14 cellular contexts compared by ENCODE assay signal in genomic region chr3:184574552-184575430, GRCh38. TPM values are rescaled to one million over a fixed set of nuclear protein-coding genes. Genes with fewer than 3 reads are reported as not detected.
DNase-seq lines count a peak whose midpoint lies in the region; ATAC-seq and TF ChIP-seq lines count a peak whose summit lies in the region.
"Had no signal": no experiment of that assay in that cellular context is flagged by ENCODE, and none has a peak within 500 bp of the region (broad histone marks: within the 10 kb centered on the region; RNA-seq: fewer than 3 reads in every experiment).

No MANE protein-coding gene starts in this region.

- no peaks in the 10 kb centered on the region for H3K9me3 Mint-ChIP-seq in activated CD8-positive, alpha-beta T cell treated with anti-CD3 and anti-CD28 coated beads, Interleukin-2, amount 10 ng/mL, durations not matched to agents 7 days and 5 days (ENCODE audit: insufficient read depth)
- no peaks in the 10 kb centered on the region for H3K9me3 Mint-ChIP-seq in activated CD8-positive, alpha-beta T cell treated with anti-CD3 and anti-CD28 coated beads for 36 hours
- peaks cover 7% of the 10 kb centered on the region for H3K9me3 Mint-ChIP-seq in glutamatergic neuron (ENCODE audit: unreplicated experiment)
- H3K9me3 Mint-ChIP-seq: immature natural killer cell had no signal

- H3K4me2 ChIP-seq in smooth muscle cell = peak overlapping the region; percentile 59

- no peaks in the 10 kb centered on the region for H3F3A ChIP-seq in smooth muscle cell (ENCODE audit: low read depth)

- no peak overlapping the region for H3K4me3 Mint-ChIP-seq in activated CD8-positive, alpha-beta T cell treated with anti-CD3 and anti-CD28 coated beads, Interleukin-2, amount 10 ng/mL, durations not matched to agents 7 days and 5 days
- H3K4me3 Mint-ChIP-seq in activated CD8-positive, alpha-beta T cell treated with anti-CD3 and anti-CD28 coated beads for 36 hours = no peak overlapping the region
- peak overlapping the region; percentile 65 for H3K4me3 Mint-ChIP-seq in glutamatergic neuron (ENCODE audit: unreplicated experiment)
- H3K4me3 Mint-ChIP-seq: activated naive CD8-positive, alpha-beta T cell; immature natural killer cell had no signal

- peaks cover 35% of the 10 kb centered on the region for H3K79me2 ChIP-seq in smooth muscle cell (ENCODE audit: low read depth)

- CTCF ChIA-PET in activated CD8-positive, alpha-beta T cell treated with anti-CD3 and anti-CD28 coated beads, Interleukin-2, amount 10 ng/mL, durations not matched to agents 7 days and 5 days (lab: Charles Lee) = interaction anchor here (1.1 kb wide), 1 partner anchor 13 kb away, joined by 4 read pairs; the partner anchor contains the start of gene EPHB3
- CTCF ChIA-PET in activated CD8-positive, alpha-beta T cell treated with anti-CD3 and anti-CD28 coated beads for 36 hours (lab: Charles Lee) = interaction anchor here (1.1 to 1.9 kb wide), 3 partner anchors 14 to 203 kb away, joined by 3 to 4 read pairs (median 3); no protein-coding TSS in a partner anchor

- no peak for TF ChIP-seq CTCF in activated CD8-positive, alpha-beta T cell treated with anti-CD3 and anti-CD28 coated beads for 36 hours (IDR thresholded peaks at IDR 0.05)
- no peak for TF ChIP-seq CTCF in glutamatergic neuron (IDR thresholded peaks at IDR 0.05; ENCODE audit: partially characterized antibody, unreplicated experiment)
- no peak for TF ChIP-seq CTCF in smooth muscle cell (IDR thresholded peaks at IDR 0.05; ENCODE audit: borderline replicate concordance, insufficient read depth, poor library complexity, severe bottlenecking)

- H3K27ac ChIP-seq in smooth muscle cell (ENCODE audit: low read depth) = no peak overlapping the region
- H3K27ac ChIP-seq: esophagus muscularis mucosa, HL-60, psoas muscle had no signal

- no peak overlapping the region for H3K4me3 ChIP-seq in smooth muscle cell
- H3K4me3 ChIP-seq: esophagus muscularis mucosa, mucosa of descending colon, psoas muscle had no signal

- H4K20me1 ChIP-seq in smooth muscle cell (ENCODE audit: low read depth) = peaks cover 25% of the 10 kb centered on the region

- H3K4me1 ChIP-seq in smooth muscle cell (ENCODE audit: low read depth) = peaks cover 19% of the 10 kb centered on the region
- H3K4me1 ChIP-seq: psoas muscle had no signal

- WGBS in smooth muscle cell (ENCODE audit: low lambda C conversion rate) = 26% methylated on average over 13 of the region's 13 CpGs

- H3K4me1 Mint-ChIP-seq in activated CD8-positive, alpha-beta T cell treated with anti-CD3 and anti-CD28 coated beads, Interleukin-2, amount 10 ng/mL, durations not matched to agents 7 days and 5 days (ENCODE audit: low read depth) = no peaks in the 10 kb centered on the region
- H3K4me1 Mint-ChIP-seq in activated CD8-positive, alpha-beta T cell treated with anti-CD3 and anti-CD28 coated beads for 36 hours (ENCODE audit: low read depth) = no peaks in the 10 kb centered on the region
- peaks cover 9% of the 10 kb centered on the region for H3K4me1 Mint-ChIP-seq in glutamatergic neuron (ENCODE audit: low read depth, unreplicated experiment)
- H3K4me1 Mint-ChIP-seq: immature natural killer cell had no signal

- peak; percentile 14 for ATAC-seq in activated CD8-positive, alpha-beta T cell treated with anti-CD3 and anti-CD28 coated beads, Interleukin-2, amount 10 ng/mL, durations not matched to agents 7 days and 5 days
- no peak for ATAC-seq in activated CD8-positive, alpha-beta T cell treated with anti-CD3 and anti-CD28 coated beads for 36 hours
- no peak for ATAC-seq in GM21529 (IDR thresholded peaks at IDR 0.05; ENCODE audit: unreplicated experiment)
- no peak for ATAC-seq in GM18867 (IDR thresholded peaks at IDR 0.05; ENCODE audit: unreplicated experiment)
- ATAC-seq: mucosa of descending colon, psoas muscle had no signal

- no peaks in the 10 kb centered on the region for H3K9me3 ChIP-seq in smooth muscle cell (replicated peaks; ENCODE audit: low read depth)
- H3K9me3 ChIP-seq: esophagus muscularis mucosa, mucosa of descending colon, psoas muscle had no signal

- H2AFZ ChIP-seq in smooth muscle cell (ENCODE audit: low read depth) = no peak overlapping the region

- no peak overlapping the region for H3K27ac Mint-ChIP-seq in activated CD8-positive, alpha-beta T cell treated with anti-CD3 and anti-CD28 coated beads, Interleukin-2, amount 10 ng/mL, durations not matched to agents 7 days and 5 days
- H3K27ac Mint-ChIP-seq in activated CD8-positive, alpha-beta T cell treated with anti-CD3 and anti-CD28 coated beads for 36 hours = no peak overlapping the region
- no peak overlapping the region for H3K27ac Mint-ChIP-seq in glutamatergic neuron (ENCODE audit: unreplicated experiment)
- H3K27ac Mint-ChIP-seq: activated naive CD8-positive, alpha-beta T cell; immature natural killer cell had no signal

- POLR2A ChIA-PET in activated CD8-positive, alpha-beta T cell treated with anti-CD3 and anti-CD28 coated beads, Interleukin-2, amount 10 ng/mL, durations not matched to agents 7 days and 5 days (lab: Charles Lee) = interaction anchor here (0.6 kb wide), 1 partner anchor 119 kb away, joined by 3 read pairs; no protein-coding TSS in a partner anchor
- POLR2A ChIA-PET in activated CD8-positive, alpha-beta T cell treated with anti-CD3 and anti-CD28 coated beads for 36 hours (lab: Charles Lee) = interaction anchor here (1.0 kb wide), 1 partner anchor 55 kb away, joined by 3 read pairs; no protein-coding TSS in a partner anchor

- H3K27me3 ChIP-seq in smooth muscle cell (ENCODE audit: low read depth) = no peaks in the 10 kb centered on the region
- H3K27me3 ChIP-seq: esophagus muscularis mucosa had no signal

- intact Hi-C loops in activated CD8-positive, alpha-beta T cell treated with anti-CD3 and anti-CD28 coated beads for 36 hours (cut with micrococcal nuclease) = loop anchor here (5.0 kb wide), 1 partner anchor 138 kb away; the partner anchor contains the start of gene MAGEF1

- no peaks in the 10 kb centered on the region for H3K36me3 ChIP-seq in smooth muscle cell (ENCODE audit: low read depth)

- DNase-seq in activated CD8-positive, alpha-beta T cell treated with anti-CD3 and anti-CD28 coated beads, Interleukin-2, amount 10 ng/mL, durations not matched to agents 7 days and 5 days = no peak
- no peak for DNase-seq in activated CD8-positive, alpha-beta T cell treated with anti-CD3 and anti-CD28 coated beads for 36 hours
- peak; percentile 30 for DNase-seq in NCI-H2227 treated with DMSO at 0.1 percent for 48 hours (lab: John Stamatoyannopoulos, UW)
- no peak for DNase-seq in glutamatergic neuron
- no peak for DNase-seq in smooth muscle cell (lab: John Stamatoyannopoulos, UW; ENCODE audit: unreplicated experiment)
- no peak for DNase-seq in mesenteric fat pad (ENCODE audit: low spot score)
- DNase-seq: immature natural killer cell, psoas muscle had no signal

- no peaks in the 10 kb centered on the region for H3K36me3 Mint-ChIP-seq in activated CD8-positive, alpha-beta T cell treated with anti-CD3 and anti-CD28 coated beads, Interleukin-2, amount 10 ng/mL, durations not matched to agents 7 days and 5 days (ENCODE audit: low read depth)
- no peaks in the 10 kb centered on the region for H3K36me3 Mint-ChIP-seq in activated CD8-positive, alpha-beta T cell treated with anti-CD3 and anti-CD28 coated beads for 36 hours (ENCODE audit: low read depth)
- peaks cover 11% of the 10 kb centered on the region for H3K36me3 Mint-ChIP-seq in glutamatergic neuron (ENCODE audit: unreplicated experiment)
- H3K36me3 Mint-ChIP-seq: immature natural killer cell had no signal

- no peak overlapping the region for H3K9ac ChIP-seq in smooth muscle cell (ENCODE audit: low read depth)

- peaks cover 14% of the 10 kb centered on the region for H3K27me3 Mint-ChIP-seq in activated CD8-positive, alpha-beta T cell treated with anti-CD3 and anti-CD28 coated beads, Interleukin-2, amount 10 ng/mL, durations not matched to agents 7 days and 5 days (ENCODE audit: low read depth)
- H3K27me3 Mint-ChIP-seq in activated CD8-positive, alpha-beta T cell treated with anti-CD3 and anti-CD28 coated beads for 36 hours = peaks cover 12% of the 10 kb centered on the region
- peaks cover 24% of the 10 kb centered on the region for H3K27me3 Mint-ChIP-seq in glutamatergic neuron (ENCODE audit: unreplicated experiment)

RNA-seq across cellular contexts. Expression of gene EPHB3, which starts 13.2 kb away (rescaled TPM):
- total RNA-seq in activated CD8-positive, alpha-beta T cell treated with anti-CD3 and anti-CD28 coated beads, Interleukin-2, amount 10 ng/mL, durations not matched to agents 7 days and 5 days = under 1 TPM; 0.11 to 0.13 TPM
- total RNA-seq in activated CD8-positive, alpha-beta T cell treated with anti-CD3 and anti-CD28 coated beads for 36 hours = under 1 TPM in 1 of 2 experiments, not detected in 1; 0.07 TPM
- total RNA-seq in glutamatergic neuron (ENCODE audit: unreplicated experiment) (5.0 TPM), smooth muscle cell (9.9 and 11.1 TPM in 2 replicates), mesenteric fat pad (1.6 TPM)
- polyA plus RNA-seq in smooth muscle cell = 23.1 and 31.6 TPM in 2 replicates
